Comparison of ENCODE assay signal across 10 cellular contexts in the genomic region with DNA sequence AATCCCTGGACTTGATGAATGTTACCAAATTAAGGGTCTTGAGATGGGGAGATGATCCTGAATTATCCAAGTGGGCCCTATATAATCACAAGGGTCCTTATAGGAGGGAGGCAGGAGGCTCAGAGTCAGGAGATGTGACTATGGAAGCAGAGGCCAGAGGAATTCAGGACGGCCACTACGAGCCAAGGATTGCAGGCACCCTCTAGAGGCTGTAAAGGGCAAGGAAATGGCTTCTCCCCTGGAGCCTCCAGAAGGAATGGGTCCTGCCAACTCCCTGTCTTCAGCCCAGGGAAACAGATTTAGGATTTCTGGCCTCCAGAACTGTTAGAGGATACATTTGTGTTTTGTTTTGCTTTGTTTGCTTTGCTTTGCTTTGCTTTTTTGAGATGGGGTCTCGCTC. TPM values are rescaled to one million over a fixed set of nuclear protein-coding genes. Genes with fewer than 3 reads are reported as not detected.
DNase-seq lines count a peak whose midpoint lies in the region; ATAC-seq, FAIRE-seq and TF ChIP-seq lines count a peak whose summit lies in the region.
"Had no signal": no experiment of that assay in that cellular context is flagged by ENCODE, and none has a peak within 500 bp of the region (broad histone marks: within the 10 kb centered on the region; RNA-seq: fewer than 3 reads in every experiment).

No MANE protein-coding gene starts in this region.

- DNase-seq in 8988T (peak; percentile 45), GM10266 (ENCODE audit: extremely low spot score) (no peak), SK-N-SH (no peak), fibroblast of the aortic adventitia (ENCODE audit: low read depth) (peak; percentile 69), Calu3 (no peak), GM19239 (ENCODE audit: insufficient read length, low spot score) (no peak), Kasumi-1 (lab: John Stamatoyannopoulos, UW) (no peak)
- DNase-seq: central memory CD4-positive, alpha-beta T cell had no signal

- no peak for ATAC-seq in GM19324 (IDR thresholded peaks at IDR 0.05; ENCODE audit: low FRiP score, unreplicated experiment)

- TF ChIP-seq RAD21 in SK-N-SH (IDR thresholded peaks at IDR 0.05; ENCODE audit: low read length), result peak; percentile 55

- intact Hi-C loops in Calu3 (cut with micrococcal nuclease; ENCODE audit: unreplicated experiment), result loop anchor here (5.0 kb wide), 1 partner anchor 63 kb away; a partner anchor contains a TSS

- 80% methylated on average over 2 of the region's 3 CpGs for WGBS in SK-N-SH (ENCODE audit: low lambda C conversion rate)

- no peak for FAIRE-seq in GM19239 (lab: Jason Lieb, UNC)

- no peak overlapping the region for H3K4me3 Mint-ChIP-seq in Calu3 (ENCODE audit: low read depth, unreplicated experiment)

- peaks cover 29 to 43% of the 10 kb centered on the region in 2 experiments; a peak in 3 of 4 replicates for H3K4me1 ChIP-seq in SK-N-SH (ENCODE audit: control insufficient read depth in 1 of 2, insufficient read depth in 2 of 2, low read depth in 1 of 2, low read length in 1 of 2)

- TF ChIP-seq EP300 in SK-N-SH (IDR thresholded peaks at IDR 0.05; ENCODE audit: borderline replicate concordance in 1 of 2, low read depth in 1 of 2, low read length in 1 of 2), result no peak

- CTCF ChIA-PET in SK-N-SH (lab: Yijun Ruan, JAX) (interaction anchor here (1.0 to 4.7 kb wide), 4 partner anchors 9 to 265 kb away, joined by 3 to 49 read pairs (median 13); no protein-coding TSS in a partner anchor), Calu3 (lab: Charles Lee) (interaction anchor here (1.5 kb wide), 1 partner anchor 164 kb away, joined by 3 read pairs; no protein-coding TSS in a partner anchor)

- H3K27me3 Mint-ChIP-seq in Calu3 (ENCODE audit: unreplicated experiment), result peaks cover 16% of the 10 kb centered on the region

- H3K9me3 ChIP-seq in SK-N-SH, result peaks cover 1% of the 10 kb centered on the region; the same call in 1 of the 2 replicates
- H3K9me3 ChIP-seq: SJSA1 had no signal

- H3F3A ChIP-seq in SK-N-SH (replicated peaks; ENCODE audit: insufficient read depth), result peaks cover 17% of the 10 kb centered on the region

- no TSS peak for BruUV-seq in Calu3 (replicated peaks; lab: Mats Ljungman, UMichigan)

- peaks cover 0 to 29% of the 10 kb centered on the region in 2 experiments for H3K36me3 ChIP-seq in SK-N-SH (replicated peaks in 1 of 2; ENCODE audit: control insufficient read depth in 1 of 2, insufficient read depth in 2 of 2, low read length in 1 of 2)

- H3K36me3 Mint-ChIP-seq in Calu3 (ENCODE audit: insufficient read depth, unreplicated experiment), result no peaks in the 10 kb centered on the region

- no peaks in the 10 kb centered on the region for H3K9me2 ChIP-seq in SK-N-SH

- H3K27me3 ChIP-seq in SK-N-SH (ENCODE audit: insufficient read depth), result no peaks in the 10 kb centered on the region
- H3K27me3 ChIP-seq: SJSA1 had no signal

- H3K4me3 ChIP-seq in SK-N-SH (ENCODE audit: low read depth in 2 of 2, low read length in 1 of 2), result no peak overlapping the region
- H3K4me3 ChIP-seq in fibroblast of the aortic adventitia (ENCODE audit: low read depth, low read length), result no peak overlapping the region
- H3K4me3 ChIP-seq: SJSA1 had no signal

- peaks cover 40% of the 10 kb centered on the region for H3K79me2 ChIP-seq in SK-N-SH (ENCODE audit: insufficient read depth)

- no peak overlapping the region for H3K27ac ChIP-seq in SK-N-SH (ENCODE audit: low read depth in 2 of 2, low read length in 1 of 2)
- H3K27ac ChIP-seq: SJSA1 had no signal

- POLR2A ChIA-PET in SK-N-SH (lab: Yijun Ruan, JAX), result no interaction called here

- H4K20me1 ChIP-seq in SK-N-SH (ENCODE audit: insufficient read depth), result no peaks in the 10 kb centered on the region

- no peak overlapping the region for H3K9ac ChIP-seq in SK-N-SH

- H3K27ac Mint-ChIP-seq in Calu3 (ENCODE audit: unreplicated experiment), result no peak overlapping the region

- TF ChIP-seq CTCF in GM10266 (IDR thresholded peaks at IDR 0.05; ENCODE audit: control insufficient read depth, insufficient read depth, low read depth, missing control alignments) (peak; percentile 14), SK-N-SH (IDR thresholded peaks at IDR 0.05) (peak; percentile 58), fibroblast of the aortic adventitia (IDR thresholded peaks at IDR 0.05; ENCODE audit: insufficient read depth, low read length) (peak; percentile 71), Calu3 (IDR thresholded peaks at IDR 0.05; ENCODE audit: unreplicated experiment) (no peak)

- H3K9me3 Mint-ChIP-seq in Calu3 (ENCODE audit: low read depth, unreplicated experiment), result no peaks in the 10 kb centered on the region

- H3K4me2 ChIP-seq in SK-N-SH, result no peak overlapping the region

- no peak overlapping the region for H2AFZ ChIP-seq in SK-N-SH (ENCODE audit: low read depth)

- peaks cover 33% of the 10 kb centered on the region for H3K4me1 Mint-ChIP-seq in Calu3 (ENCODE audit: low read depth, unreplicated experiment)

TF ChIP-seq in SK-N-SH, 30 proteins besides CTCF, POLR2A, EP300 and RAD21:
- TF ChIP-seq SMC3 (IDR thresholded peaks at IDR 0.05; ENCODE audit: low read depth, low read length), result peak; percentile 32; the same call in 1 of the 2 replicates
- no peak for TF ChIP-seq RCOR1 (IDR thresholded peaks at IDR 0.05; ENCODE audit: low read length)

RNA-seq across cellular contexts. Expression of a gene that starts 8.8 kb away (rescaled TPM):
- polyA plus RNA-seq in SK-N-SH (2012; rRNA removed), result 14.4 and 16.9 TPM in 2 replicates
- 7.0 and 10.3 TPM in 2 replicates for polyA plus RNA-seq in SK-N-SH (2012; cell fraction: cytosol; rRNA removed)
- 16.6 and 26.9 TPM in 2 replicates for polyA plus RNA-seq in SK-N-SH (2012; cell fraction: nucleus; rRNA removed)
- total RNA-seq in fibroblast of the aortic adventitia (ENCODE audit: low replicate concordance), result 6.9 TPM in 1 of 2 replicates, not detected in the other
- not detected in 2 replicates for total RNA-seq in Calu3 (2022)

Comparison
In these comparisons a context has a peak if more than half of its experiments do, and no peak if none do; other contexts are left out.
1. DNase-seq: peak in 8988T (single experiment) and fibroblast of the aortic adventitia (single experiment); none in GM10266 (single experiment), SK-N-SH (single experiment), Calu3 (single experiment), GM19239 (single experiment) and Kasumi-1 (0 of 2).